Comparison of ENCODE assay signal across 1 cellular context in genomic region chr9:96491880-96492525, GRCh38.
TF ChIP-seq lines count a peak whose summit lies in the region.

No MANE protein-coding gene starts in this region.

TF ChIP-seq in H1, 55 proteins besides CTCF, POLR2A, EP300 and RAD21:
- no peak for TF ChIP-seq TBP (IDR thresholded peaks at IDR 0.05; ENCODE audit: low read depth, low read length)
